Comparison of ENCODE assay signal across 14 cellular contexts in the genomic region with DNA sequence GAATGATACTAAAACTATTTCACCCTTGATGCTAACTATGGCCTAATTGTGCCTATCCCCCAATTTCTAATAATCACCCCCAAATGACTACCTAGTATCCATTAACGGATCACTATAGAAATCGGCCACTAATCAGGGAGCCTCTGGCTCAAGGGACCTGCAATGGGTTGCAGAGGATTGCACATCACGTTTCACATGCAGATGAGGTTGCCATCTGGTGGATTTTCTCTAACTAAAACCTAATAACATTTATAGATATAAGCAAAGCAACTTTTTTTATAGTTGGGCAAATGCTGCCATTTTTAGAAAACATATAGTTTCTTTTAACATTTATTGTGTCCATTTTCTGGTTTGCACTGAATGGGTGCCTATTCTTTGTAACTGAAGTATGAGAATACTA. TPM values are rescaled to one million over a fixed set of nuclear protein-coding genes. Genes with fewer than 3 reads are reported as not detected.
DNase-seq lines count a peak whose midpoint lies in the region; ATAC-seq, FAIRE-seq and TF ChIP-seq lines count a peak whose summit lies in the region.
"Had no signal": no experiment of that assay in that cellular context is flagged by ENCODE, and none has a peak within 500 bp of the region (broad histone marks: within the 10 kb centered on the region; RNA-seq: fewer than 3 reads in every experiment).

No MANE protein-coding gene starts in this region.

- CTCF ChIA-PET in GM12878 (lab: Yijun Ruan, JAX), result no interaction called here

- no peak overlapping the region for H3K27ac ChIP-seq in GM12878 (ENCODE audit: control insufficient read depth, insufficient read depth)
- H3K27ac ChIP-seq: prostate gland had no signal

- H3K27me3 ChIP-seq in GM12878 (replicated peaks in 1 of 2; ENCODE audit: control insufficient read depth in 2 of 2, insufficient read depth in 2 of 2, low read length in 1 of 2), result no peaks in the 10 kb centered on the region

- H2AFZ ChIP-seq in GM12878 (ENCODE audit: control insufficient read depth, low read depth, low read length), result no peak overlapping the region

- POLR2A ChIA-PET in GM12878 (lab: Charles Lee), result no interaction called here

- no peaks in the 10 kb centered on the region for H4K20me1 ChIP-seq in GM12878 (ENCODE audit: control insufficient read depth, insufficient read depth)

- H3K4me3 Mint-ChIP-seq in nephron, result no peak overlapping the region
- H3K4me3 Mint-ChIP-seq: activated naive CD4-positive, alpha-beta T cell treated with anti-CD3 and anti-CD28 coated beads, Interleukin-2, amount 50 U/mL, for 24 hours; central memory CD8-positive, alpha-beta T cell had no signal

- no peaks in the 10 kb centered on the region for H3K79me2 ChIP-seq in GM12878 (ENCODE audit: control insufficient read depth, insufficient read depth, low read length)

- SMC1A ChIA-PET in GM12878 (lab: Charles Lee; ENCODE audit: uncharacterized antibody, unreplicated experiment), result no interaction called here

- peaks cover 6% of the 10 kb centered on the region for H3K9me3 Mint-ChIP-seq in nephron
- H3K9me3 Mint-ChIP-seq: activated naive CD4-positive, alpha-beta T cell treated with anti-CD3 and anti-CD28 coated beads, Interleukin-2, amount 50 U/mL, for 24 hours; central memory CD8-positive, alpha-beta T cell had no signal

- DNase-seq in NCI-H1436 treated with DMSO at 0.1 percent for 48 hours (lab: John Stamatoyannopoulos, UW) (peak; percentile 3), NCI-H1436 (lab: John Stamatoyannopoulos, UW) (no peak), NCI-H1694 treated with DMSO at 0.1 percent for 48 hours (lab: John Stamatoyannopoulos, UW) (peak; percentile 40), GM12878 (ENCODE audit: low read depth, low spot score) (no peak), EL (no peak), cortex of kidney (lab: John Stamatoyannopoulos, UW) (no peak)
- no peak for DNase-seq in activated T-cell treated with anti-CD3 and anti-CD28 coated beads, Interleukin-2, amount 50 U/mL, for 1 hour
- DNase-seq: COR-L47, head of caudate nucleus had no signal

- no peaks in the 10 kb centered on the region for H3K4me1 ChIP-seq in GM12878 (ENCODE audit: control insufficient read depth, insufficient read depth, low read length)
- H3K4me1 ChIP-seq: prostate gland had no signal

- WGBS in GM12878 (ENCODE audit: insufficient coverage, insufficient replicate concordance, low lambda C conversion rate, missing lambda C conversion rate), result 17% methylated on average over 3 of the region's 3 CpGs

- H3K27me3 Mint-ChIP-seq in nephron (ENCODE audit: low read depth), result no peaks in the 10 kb centered on the region
- H3K27me3 Mint-ChIP-seq: activated naive CD4-positive, alpha-beta T cell treated with anti-CD3 and anti-CD28 coated beads, Interleukin-2, amount 50 U/mL, for 24 hours; central memory CD8-positive, alpha-beta T cell had no signal

- in situ Hi-C loops in GM12878 (cut with MboI), result no loop called here

- no peak for FAIRE-seq in GM12878 (lab: Jason Lieb, UNC)

- no peak overlapping the region for H3K4me2 ChIP-seq in GM12878 (ENCODE audit: control insufficient read depth, insufficient read depth)

- no TSS peak for BruUV-seq in GM12878 (replicated peaks; lab: Mats Ljungman, UMichigan)

- no peaks in the 10 kb centered on the region for H3K36me3 Mint-ChIP-seq in nephron (ENCODE audit: low read depth)
- H3K36me3 Mint-ChIP-seq: activated naive CD4-positive, alpha-beta T cell treated with anti-CD3 and anti-CD28 coated beads, Interleukin-2, amount 50 U/mL, for 24 hours had no signal

- no peak for TF ChIP-seq EP300 in GM12878 (IDR thresholded peaks at IDR 0.05; ENCODE audit: borderline replicate concordance in 1 of 2, control insufficient read depth in 1 of 2, low read depth in 2 of 2, low read length in 2 of 2)

- TF ChIP-seq POLR2A in GM12878 (IDR thresholded peaks at IDR 0.05; ENCODE audit: low read depth, low read length), result no peak

- no peak overlapping the region for H3K9ac ChIP-seq in GM12878 (ENCODE audit: control insufficient read depth, insufficient read depth, low read length)

- intact Hi-C loops in GM12878 (cut with micrococcal nuclease; ENCODE audit: unreplicated experiment), result no loop called here

- H3K4me3 ChIP-seq in GM12878, result no peak overlapping the region
- H3K4me3 ChIP-seq: prostate gland had no signal

- H3K4me1 Mint-ChIP-seq in nephron, result no peaks in the 10 kb centered on the region
- H3K4me1 Mint-ChIP-seq: activated naive CD4-positive, alpha-beta T cell treated with anti-CD3 and anti-CD28 coated beads, Interleukin-2, amount 50 U/mL, for 24 hours; central memory CD8-positive, alpha-beta T cell had no signal

- no peak for ATAC-seq in GM12878
- ATAC-seq: activated CD4-positive, CD25-positive, alpha-beta regulatory T cell treated with anti-CD3 and anti-CD28 coated beads, Interleukin-2, amount 50 U/mL, for 24 hours had no signal

- no peak overlapping the region for H3K27ac Mint-ChIP-seq in nephron
- H3K27ac Mint-ChIP-seq: activated naive CD4-positive, alpha-beta T cell treated with anti-CD3 and anti-CD28 coated beads, Interleukin-2, amount 50 U/mL, for 24 hours had no signal

- no peaks in the 10 kb centered on the region for H3K9me3 ChIP-seq in GM12878 (replicated peaks; ENCODE audit: control insufficient read depth, insufficient read depth, low read length)
- H3K9me3 ChIP-seq: prostate gland had no signal

- RAD21 ChIA-PET in GM12878 (lab: Charles Lee; ENCODE audit: unreplicated experiment), result no interaction called here

- no peaks in the 10 kb centered on the region for H3K36me3 ChIP-seq in GM12878 (ENCODE audit: control insufficient read depth in 2 of 2, insufficient read depth in 2 of 2, low read length in 1 of 2)
- H3K36me3 ChIP-seq: prostate gland had no signal

- TF ChIP-seq CTCF in GM12878 (IDR thresholded peaks at IDR 0.05 in 2 of 3, conservative IDR thresholded peaks at IDR 0.05 in 1 of 3; ENCODE audit: control insufficient read depth in 2 of 3, extremely low read depth in 1 of 3, insufficient read depth in 1 of 3, low read depth in 3 of 3, low read length in 3 of 3) (no peak), nephron (IDR thresholded peaks at IDR 0.05; ENCODE audit: unreplicated experiment in 3 of 3) (peak; percentile 26 to 37 (median 26))

- TF ChIP-seq RAD21 in GM12878 (IDR thresholded peaks at IDR 0.05; ENCODE audit: insufficient read depth, low read depth, low read length), result no peak

TF ChIP-seq in GM12878, 131 proteins besides CTCF, POLR2A, EP300 and RAD21:
- TF ChIP-seq, protein P1, sequence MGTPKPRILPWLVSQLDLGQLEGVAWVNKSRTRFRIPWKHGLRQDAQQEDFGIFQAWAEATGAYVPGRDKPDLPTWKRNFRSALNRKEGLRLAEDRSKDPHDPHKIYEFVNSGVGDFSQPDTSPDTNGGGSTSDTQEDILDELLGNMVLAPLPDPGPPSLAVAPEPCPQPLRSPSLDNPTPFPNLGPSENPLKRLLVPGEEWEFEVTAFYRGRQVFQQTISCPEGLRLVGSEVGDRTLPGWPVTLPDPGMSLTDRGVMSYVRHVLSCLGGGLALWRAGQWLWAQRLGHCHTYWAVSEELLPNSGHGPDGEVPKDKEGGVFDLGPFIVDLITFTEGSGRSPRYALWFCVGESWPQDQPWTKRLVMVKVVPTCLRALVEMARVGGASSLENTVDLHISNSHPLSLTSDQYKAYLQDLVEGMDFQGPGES (IDR thresholded peaks at IDR 0.05), result no peak
- TF ChIP-seq, protein P2, sequence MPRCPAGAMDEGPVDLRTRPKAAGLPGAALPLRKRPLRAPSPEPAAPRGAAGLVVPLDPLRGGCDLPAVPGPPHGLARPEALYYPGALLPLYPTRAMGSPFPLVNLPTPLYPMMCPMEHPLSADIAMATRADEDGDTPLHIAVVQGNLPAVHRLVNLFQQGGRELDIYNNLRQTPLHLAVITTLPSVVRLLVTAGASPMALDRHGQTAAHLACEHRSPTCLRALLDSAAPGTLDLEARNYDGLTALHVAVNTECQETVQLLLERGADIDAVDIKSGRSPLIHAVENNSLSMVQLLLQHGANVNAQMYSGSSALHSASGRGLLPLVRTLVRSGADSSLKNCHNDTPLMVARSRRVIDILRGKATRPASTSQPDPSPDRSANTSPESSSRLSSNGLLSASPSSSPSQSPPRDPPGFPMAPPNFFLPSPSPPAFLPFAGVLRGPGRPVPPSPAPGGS (IDR thresholded peaks at IDR 0.05; ENCODE audit: borderline replicate concordance, insufficient read depth, low read depth, low read length, poor library complexity, severe bottlenecking), result peak; percentile 19
- no peak for TF ChIP-seq ZNF622 (IDR thresholded peaks at IDR 0.05)

RNA-seq across cellular contexts. Expression of a gene that starts 28.3 kb away (rescaled TPM):
- total RNA-seq in GM12878 (2013; cell fraction: nucleolus; rRNA removed), result 355 and 382 TPM in 2 replicates
- total RNA-seq in GM12878 (2014; rRNA removed) (45.0 and 47.8 TPM in 2 replicates), GM12878 (2014; rRNA removed; fragmentation: Illumina TruSeq; extraction: Trizol) (44.3 and 46.0 TPM in 2 replicates), GM12878 (2021) (30.5 and 32.9 TPM in 2 replicates)
- 59.2 TPM for polyA plus RNA-seq in GM12878 (2011; ENCODE audit: low read depth)
- polyA plus RNA-seq in GM12878 (2011; rRNA removed) (119 and 133 TPM in 2 replicates), GM12878 (2014; fragmentation: Illumina TruSeq; extraction: Trizol) (86.4 and 117 TPM in 2 replicates), GM12878 (2014; fragmentation: Nextera tagmentation; extraction: Ambion mirVana) (10 to 100 TPM; 52.2 to 54.1 TPM), GM12878 (2014; rRNA removed) (50.4 and 57.5 TPM in 2 replicates), GM12878 (2016; fragmentation: Nextera tagmentation; extraction: Ambion mirVana) (10 to 100 TPM; 46.3 to 51.9 TPM)
- polyA plus RNA-seq in GM12878 (2011; cell fraction: cytosol; rRNA removed), result 73.9 and 98.3 TPM in 2 replicates
- 170 and 199 TPM in 2 replicates for polyA plus RNA-seq in GM12878 (2011; cell fraction: nucleus; rRNA removed)
- polyA plus RNA-seq in GM12878 (2012), result 34.3 and 34.7 TPM in 2 replicates
- polyA minus RNA-seq in GM12878 (2011; rRNA and poly(A)+ RNA removed), result 123 and 163 TPM in 2 replicates
- 22.2 and 39.2 TPM in 2 replicates for polyA minus RNA-seq in GM12878 (2011; cell fraction: cytosol; rRNA and poly(A)+ RNA removed)
- 169 and 268 TPM in 2 replicates for polyA minus RNA-seq in GM12878 (2011; cell fraction: nucleus; rRNA and poly(A)+ RNA removed)

Comparison
In these comparisons a context has a peak if more than half of its experiments do, and no peak if none do; other contexts are left out.
1. DNase-seq: peak in NCI-H1436 treated with DMSO at 0.1 percent for 48 hours (single experiment) and NCI-H1694 treated with DMSO at 0.1 percent for 48 hours (single experiment); none in NCI-H1436 (single experiment), GM12878 (single experiment), EL (single experiment), activated T-cell treated with anti-CD3 and anti-CD28 coated beads, Interleukin-2, amount 50 U/mL, for 1 hour (single experiment) and cortex of kidney (single experiment).
2. CTCF ChIP-seq: peak in nephron (3 of 3); none in GM12878 (0 of 3).